ENCODE assay signal across 8 cellular contexts in the genomic region with DNA sequence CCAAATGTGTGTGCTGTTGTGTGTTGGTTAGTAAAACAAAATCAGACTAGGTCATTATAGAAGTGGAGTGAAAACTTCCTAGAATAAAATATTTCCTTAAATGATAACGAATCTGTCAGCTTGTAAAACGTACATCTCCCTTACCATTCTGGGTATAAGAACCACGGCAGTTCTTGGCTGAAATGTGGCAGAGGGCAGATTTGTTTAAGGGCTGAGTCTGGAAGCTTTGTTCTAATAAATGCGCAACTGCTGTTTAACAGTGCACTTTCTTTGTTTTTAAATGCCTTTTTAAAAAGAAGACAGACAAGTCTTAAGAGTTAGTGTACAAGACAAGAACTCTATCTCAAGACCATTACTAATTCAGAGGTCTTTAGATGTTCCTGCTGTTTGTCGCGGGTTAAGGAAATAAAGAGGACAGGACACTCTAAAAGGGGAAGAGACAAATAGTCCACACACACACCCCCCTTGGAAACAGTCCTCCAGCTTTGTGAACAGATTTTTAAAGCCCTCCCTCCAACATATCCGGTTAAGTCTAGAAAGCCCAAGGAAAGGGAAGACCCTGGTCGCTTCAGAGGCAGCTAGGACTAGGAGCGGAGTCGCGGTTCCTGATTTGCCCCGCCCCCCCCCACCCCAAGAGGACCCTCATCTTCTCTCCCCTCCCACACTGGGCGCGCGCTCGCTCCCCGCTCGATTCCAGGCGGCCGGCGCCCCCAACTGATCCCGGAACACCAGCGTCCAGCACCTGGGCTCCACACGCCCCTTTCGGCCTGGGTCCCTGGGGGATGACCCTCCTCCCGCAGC. TPM values are rescaled to one million over a fixed set of nuclear protein-coding genes. Genes with fewer than 3 reads are reported as not detected.
A peak's percentile ranks its signal among the peaks of the same experiment; 100 is the strongest.
DNase-seq lines count a peak whose midpoint lies in the region; ATAC-seq and TF ChIP-seq lines count a peak whose summit lies in the region.

No MANE protein-coding gene starts in this region.

- peak overlapping the region; percentile 84 for H3K4me3 ChIP-seq in fibroblast of mammary gland (ENCODE audit: control insufficient read depth, low read depth, low read length)
- H3K4me3 ChIP-seq in naive thymus-derived CD4-positive, alpha-beta T cell (ENCODE audit: low read length): peak overlapping the region; percentile 58

- no peaks in the 10 kb centered on the region for H3K9me3 ChIP-seq in naive thymus-derived CD4-positive, alpha-beta T cell (ENCODE audit: control insufficient read depth in 2 of 3, low read length in 3 of 3)

- peak; percentile 56 to 73 for DNase-seq in NCI-H524 (lab: John Stamatoyannopoulos, UW)
- DNase-seq in NCI-H524 treated with DMSO at 0.1 percent for 48 hours (lab: John Stamatoyannopoulos, UW): no peak
- DNase-seq in NCI-H146 treated with DMSO at 0.1 percent for 48 hours (lab: John Stamatoyannopoulos, UW; ENCODE audit: unreplicated experiment): peak; percentile 47
- peak; percentile 69 for DNase-seq in WTC11 (ENCODE audit: low spot score)
- DNase-seq in fibroblast of mammary gland (ENCODE audit: low read depth): peak; percentile 37
- peak in 6 of 9 donors; percentile 13 to 31 (median 22) for DNase-seq in naive thymus-derived CD4-positive, alpha-beta T cell
- no peak for DNase-seq in stimulated activated CD4-positive, alpha-beta T cell treated with anti-CD3 and anti-CD28 coated beads, Interleukin-12 subunit alpha, Interleukin-12 subunit beta, amount 100 ng/mL, for 4 hours

- peak; percentile 16 for ATAC-seq in HG02623 (IDR thresholded peaks at IDR 0.05; ENCODE audit: unreplicated experiment)
- peak; percentile 70 for ATAC-seq in WTC11
- ATAC-seq in naive thymus-derived CD4-positive, alpha-beta T cell: no peak

- peak overlapping the region; percentile 91 for H3K4me3 Mint-ChIP-seq in WTC11
- H3K4me3 Mint-ChIP-seq in naive thymus-derived CD4-positive, alpha-beta T cell: peak overlapping the region; percentile 74 to 97 (median 88)

- H3K36me3 Mint-ChIP-seq in WTC11: peaks cover 7% of the 10 kb centered on the region
- H3K36me3 Mint-ChIP-seq in naive thymus-derived CD4-positive, alpha-beta T cell: peaks cover 0 to 20% (median 7%) of the 10 kb centered on the region in 5 donors

- no peaks in the 10 kb centered on the region for H3K27me3 Mint-ChIP-seq in WTC11 (ENCODE audit: low read depth)
- H3K27me3 Mint-ChIP-seq in naive thymus-derived CD4-positive, alpha-beta T cell: no peaks in the 10 kb centered on the region

- H3K4me1 Mint-ChIP-seq in WTC11: peaks cover 27% of the 10 kb centered on the region
- peaks cover 29 to 52% (median 47%) of the 10 kb centered on the region in 7 donors for H3K4me1 Mint-ChIP-seq in naive thymus-derived CD4-positive, alpha-beta T cell

- peaks cover 38 to 41% of the 10 kb centered on the region in 2 donors for H3K4me1 ChIP-seq in naive thymus-derived CD4-positive, alpha-beta T cell (ENCODE audit: control insufficient read depth in 2 of 2, insufficient read depth in 2 of 2, low read length in 2 of 2)

- CTCF ChIA-PET in WTC11 (lab: Charles Lee): interaction anchor here (0.8 to 2.4 kb wide), 13 partner anchors 14 to 250 kb away, joined by 3 to 13 read pairs (median 6); a partner anchor contains a TSS
- CTCF ChIA-PET in naive thymus-derived CD4-positive, alpha-beta T cell (lab: Charles Lee): interaction anchor here (0.7 to 1.7 kb wide), 5 partner anchors 9 to 39 kb away, joined by 3 to 8 read pairs (median 4); no protein-coding TSS in a partner anchor

- peak overlapping the region; percentile 91 for H3K27ac ChIP-seq in naive thymus-derived CD4-positive, alpha-beta T cell (ENCODE audit: low read depth, low read length)

- POLR2A ChIA-PET in WTC11 (lab: Charles Lee): interaction anchor here (0.6 to 1.4 kb wide), 7 partner anchors 8 to 250 kb away, joined by 3 to 5 read pairs (median 4); a partner anchor contains a TSS
- POLR2A ChIA-PET in naive thymus-derived CD4-positive, alpha-beta T cell (lab: Charles Lee): interaction anchor here (0.6 to 3.0 kb wide), 15 partner anchors 9 to 1063 kb away, joined by 3 to 9 read pairs (median 3); a partner anchor contains a TSS

- H3K36me3 ChIP-seq in naive thymus-derived CD4-positive, alpha-beta T cell (ENCODE audit: control insufficient read depth in 2 of 3, insufficient read depth in 3 of 3, low read length in 3 of 3): no peaks in the 10 kb centered on the region

- TF ChIP-seq CTCF in WTC11 (IDR thresholded peaks at IDR 0.05) (no peak), fibroblast of mammary gland (conservative IDR thresholded peaks at IDR 0.05; ENCODE audit: control insufficient read depth, insufficient read depth, low read depth, low read length) (no peak)

- peak overlapping the region; percentile 61 for H3K27ac Mint-ChIP-seq in WTC11
- peak overlapping the region; percentile 82 to 95 (median 92) for H3K27ac Mint-ChIP-seq in naive thymus-derived CD4-positive, alpha-beta T cell

- intact Hi-C loops in naive thymus-derived CD4-positive, alpha-beta T cell (cut with micrococcal nuclease): loop anchor here (1.0 to 10.0 kb wide), 13 partner anchors 16 to 1121 kb away; a partner anchor contains a TSS

- H3K27me3 ChIP-seq in naive thymus-derived CD4-positive, alpha-beta T cell (ENCODE audit: control insufficient read depth in 2 of 2, insufficient read depth in 2 of 2, low read length in 2 of 2): no peaks in the 10 kb centered on the region

- no peaks in the 10 kb centered on the region for H3K9me3 Mint-ChIP-seq in WTC11
- H3K9me3 Mint-ChIP-seq in naive thymus-derived CD4-positive, alpha-beta T cell: no peaks in the 10 kb centered on the region

TF ChIP-seq in WTC11, 78 proteins besides CTCF, POLR2A, EP300 and RAD21:
- no peak for TF ChIP-seq ELF4 (CRISPR knock-in tag; IDR thresholded peaks at IDR 0.05; ENCODE audit: low read depth)
- no peak for TF ChIP-seq ZNF423 (CRISPR knock-in tag; IDR thresholded peaks at IDR 0.05)
- no peak for TF ChIP-seq FOXJ3 (CRISPR knock-in tag; IDR thresholded peaks at IDR 0.05; ENCODE audit: borderline replicate concordance)
- TF ChIP-seq, protein P1, sequence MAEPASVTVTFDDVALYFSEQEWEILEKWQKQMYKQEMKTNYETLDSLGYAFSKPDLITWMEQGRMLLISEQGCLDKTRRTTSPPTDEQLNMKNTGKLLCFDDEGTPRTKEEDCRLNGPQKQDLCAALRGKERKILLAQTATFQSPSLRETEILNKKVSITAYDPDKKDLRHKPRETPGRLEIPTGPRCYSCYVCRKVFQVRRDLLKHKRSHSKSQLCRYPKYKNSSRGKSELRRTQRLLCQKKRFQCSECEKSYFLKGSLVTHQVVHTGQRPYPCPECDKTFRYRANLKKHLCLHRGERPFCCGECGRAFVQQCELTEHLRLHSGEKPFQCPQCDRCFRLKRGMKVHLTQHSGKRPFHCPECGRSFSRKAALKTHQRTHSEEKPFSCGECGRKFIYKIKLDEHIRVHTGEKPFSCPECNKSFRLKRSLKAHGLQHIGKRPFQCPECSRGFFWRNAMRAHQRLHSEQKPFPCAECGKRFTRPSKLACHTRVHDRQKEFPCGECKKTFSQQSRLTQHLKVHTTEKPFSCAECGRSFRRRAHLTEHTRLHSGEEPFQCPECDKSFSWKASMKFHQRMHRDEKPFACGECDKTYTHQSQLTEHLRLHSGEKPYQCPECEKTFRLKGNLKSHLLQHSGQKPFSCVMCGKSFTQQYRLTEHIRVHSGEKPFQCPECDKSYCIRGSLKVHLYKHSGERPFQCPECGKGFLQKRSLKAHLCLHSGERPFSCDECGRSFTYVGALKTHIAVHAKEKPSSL (CRISPR knock-in tag; conservative IDR thresholded peaks at IDR 0.05): no peak

RNA-seq across cellular contexts. Expression of a gene that starts 0.6 kb away (rescaled TPM):
- total RNA-seq in WTC11 (2021): 28.6 to 31.3 TPM (median 30.0 TPM) in 3 replicates
- total RNA-seq in naive thymus-derived CD4-positive, alpha-beta T cell: 100 to 1,000 TPM in 3 of 5 experiments, 10 to 100 TPM in 2; 85.0 to 146 (median 128) TPM
- 100 to 1,000 TPM in 1 of 2 donors, 10 to 100 TPM in 1; 70.9 to 100 TPM for polyA plus RNA-seq in naive thymus-derived CD4-positive, alpha-beta T cell

RNA-seq across cellular contexts. Expression of a gene that starts 34.7 kb away (rescaled TPM):
- 29.8 to 31.9 TPM (median 30.6 TPM) in 3 replicates for total RNA-seq in WTC11 (2021)
- 10 to 100 TPM; 20.8 to 34.0 (median 29.3) TPM for total RNA-seq in naive thymus-derived CD4-positive, alpha-beta T cell
- polyA plus RNA-seq in naive thymus-derived CD4-positive, alpha-beta T cell: 10 to 100 TPM; 11.9 to 17.7 TPM

Comparison
In these comparisons a context has a peak if more than half of its experiments do, and no peak if none do; other contexts are left out.
1. DNase-seq: peak in NCI-H524 (2 of 2), NCI-H146 treated with DMSO at 0.1 percent for 48 hours (single experiment), WTC11 (single experiment), fibroblast of mammary gland (single experiment) and naive thymus-derived CD4-positive, alpha-beta T cell (6 of 9); none in NCI-H524 treated with DMSO at 0.1 percent for 48 hours (single experiment) and stimulated activated CD4-positive, alpha-beta T cell treated with anti-CD3 and anti-CD28 coated beads, Interleukin-12 subunit alpha, Interleukin-12 subunit beta, amount 100 ng/mL, for 4 hours (single experiment).